In the genomic region with DNA sequence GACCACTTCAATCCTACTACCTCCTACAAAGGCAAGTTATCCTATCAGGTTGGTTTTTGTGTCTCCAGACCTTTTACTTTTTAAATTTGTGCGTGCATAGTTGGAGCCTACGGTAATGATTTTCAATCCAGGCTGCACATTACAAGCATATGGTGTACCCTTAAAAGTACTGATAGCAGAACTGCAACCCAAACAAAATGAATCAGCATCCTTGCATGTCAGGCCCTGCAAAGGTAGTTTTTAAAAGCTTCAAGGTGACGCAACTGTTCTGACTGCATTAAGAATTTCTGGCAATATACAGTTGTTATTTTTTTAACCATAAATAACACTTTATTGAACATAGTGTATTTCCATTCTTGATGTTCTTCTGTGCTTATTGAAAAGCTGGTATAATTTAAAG, we compare ENCODE assay signal across 25 cellular contexts. TPM values are rescaled to one million over a fixed set of nuclear protein-coding genes. Genes with fewer than 3 reads are reported as not detected.
"Had no signal": no experiment of that assay in that cellular context is flagged by ENCODE, and none has a peak within 500 bp of the region (broad histone marks: within the 10 kb centered on the region; RNA-seq: fewer than 3 reads in every experiment).

No MANE protein-coding gene starts in this region.

- H3K27ac ChIP-seq: body of pancreas, cardiac muscle cell had no signal

- H3K9me3 ChIP-seq: body of pancreas had no signal

- H3K4me1 ChIP-seq: body of pancreas had no signal

- DNase-seq: activated CD4-positive, alpha-beta T cell treated with anti-CD3 and anti-CD28 coated beads for 4 hours; activated CD8-positive, alpha-beta memory T cell treated with anti-CD3 and anti-CD28 coated beads, Interleukin-2, amount 50 U/mL, for 4 hours; activated CD8-positive, alpha-beta T cell treated with anti-CD3 and anti-CD28 coated beads for 36 hours; activated gamma-delta T cell treated with Interleukin-2 at 50 U/mL for 16 hours; activated naive CD4-positive, alpha-beta T cell treated with anti-CD3 and anti-CD28 coated beads, Interleukin-2, amount 10 ng/mL, durations not matched to agents 7 days and 5 days; activated naive CD8-positive, alpha-beta T cell treated with anti-CD3 and anti-CD28 coated beads for 36 hours; activated T-cell treated with anti-CD3 and anti-CD28 coated beads, Interleukin-2, amount 50 U/mL, for 72 hours; aorta; body of pancreas; Karpas-422; NCI-H1105 treated with DMSO at 0.1 percent for 48 hours; NCI-H146; NCI-H187 treated with DMSO at 0.1 percent for 48 hours; NCI-H2081 treated with DMSO at 0.1 percent for 48 hours; NCI-H2227 treated with DMSO at 0.1 percent for 48 hours; NCI-H526; NCI-H82; SHP77 treated with DMSO at 0.1 percent for 48 hours had no signal

- H3K36me3 ChIP-seq: cardiac muscle cell had no signal

- ATAC-seq: activated CD4-positive, CD25-positive, alpha-beta regulatory T cell treated with anti-CD3 and anti-CD28 coated beads, Interleukin-2, amount 50 U/mL, for 24 hours; activated CD8-positive, alpha-beta T cell treated with anti-CD3 and anti-CD28 coated beads for 36 hours; activated T-cell treated with anti-CD3 and anti-CD28 coated beads, Interleukin-2, amount 50 U/mL, for 72 hours; body of pancreas; Panc1 had no signal

- H3K27me3 ChIP-seq: body of pancreas, cardiac muscle cell had no signal

- H3K4me3 ChIP-seq: body of pancreas, cardiac muscle cell had no signal

RNA-seq across cellular contexts. Expression of a gene that starts 28.9 kb away (rescaled TPM):
- total RNA-seq: activated CD8-positive, alpha-beta T cell treated with anti-CD3 and anti-CD28 coated beads for 36 hours; activated naive CD8-positive, alpha-beta T cell treated with anti-CD3 and anti-CD28 coated beads for 36 hours; activated T-cell treated with anti-CD3 and anti-CD28 coated beads, Interleukin-2, amount 50 U/mL, for 72 hours; activated T-helper 2 cell treated with anti-CD3 and anti-CD28 coated beads, Interferon-gamma antibody, Interleukin-2, Interleukin-4, amounts not matched to agents 10 μg/mL and 5 μg/mL and 100 μg/mL, durations not matched to agents 14 hours and 24 hours and 36 hours; aorta; cardiac muscle cell; NCI-H460; OCI-LY7; SK-MEL-5 had no signal
- polyA plus RNA-seq: cardiac muscle cell had no signal
